ENCODE assay signal across 20 cellular contexts in the genomic region with DNA sequence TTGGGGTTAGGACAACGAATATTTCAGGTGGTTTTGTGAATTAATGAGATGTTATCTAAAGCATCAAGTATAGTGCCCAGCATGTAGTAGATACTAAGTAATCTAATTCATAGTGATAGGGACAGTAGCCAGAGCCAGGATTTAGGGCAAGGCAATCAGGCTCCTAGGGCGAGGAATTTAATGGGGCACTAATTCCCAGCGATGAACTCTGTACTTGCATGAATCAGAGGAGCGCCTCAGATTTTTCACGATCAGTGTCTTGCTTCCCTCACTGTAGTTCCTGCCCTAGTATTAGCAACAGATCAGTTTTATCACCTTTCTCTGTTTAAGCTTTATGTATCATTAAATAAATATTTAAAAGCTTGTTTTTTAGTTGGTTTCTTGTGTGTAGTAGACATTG.
"Had no signal": no experiment of that assay in that cellular context is flagged by ENCODE, and none has a peak within 500 bp of the region (broad histone marks: within the 10 kb centered on the region; RNA-seq: fewer than 3 reads in every experiment).

No MANE protein-coding gene starts in this region.

- H3K4me3 Mint-ChIP-seq: activated CD8-positive, alpha-beta T cell treated with anti-CD3 and anti-CD28 coated beads for 36 hours; endodermal cell had no signal

- H3K27ac Mint-ChIP-seq: activated CD8-positive, alpha-beta T cell treated with anti-CD3 and anti-CD28 coated beads for 36 hours; endodermal cell had no signal

- DNase-seq: activated CD4-positive, alpha-beta T cell treated with anti-CD3 and anti-CD28 coated beads for 48 hours; activated CD4-positive, CD25-positive, alpha-beta regulatory T cell; activated CD8-positive, alpha-beta T cell treated with anti-CD3 and anti-CD28 coated beads for 36 hours; activated gamma-delta T cell; activated T-cell treated with anti-CD3 and anti-CD28 coated beads, Interleukin-2, amount 50 U/mL, for 72 hours; anterior cingulate cortex; brain microvascular endothelial cell; central memory CD4-positive, alpha-beta T cell; colonic mucosa; endodermal cell; foreskin fibroblast; left cardiac atrium; natural killer cell; nucleus accumbens; stimulated activated CD4-positive, alpha-beta T cell treated with anti-CD3 and anti-CD28 coated beads, Interleukin-2, amount 100 ng/mL, for 24 hours; stimulated activated naive CD4-positive, alpha-beta T cell treated with Interleukin-2 at 50 U/mL for 16 hours; T-helper 9 cell; thyroid gland; uterus had no signal

- H3K27ac ChIP-seq: brain microvascular endothelial cell, colonic mucosa, epithelial cell of prostate, thyroid gland, uterus had no signal

- H3K4me3 ChIP-seq: colonic mucosa, thyroid gland, uterus had no signal

- ATAC-seq: activated CD8-positive, alpha-beta T cell treated with anti-CD3 and anti-CD28 coated beads for 36 hours; activated T-cell treated with anti-CD3 and anti-CD28 coated beads, Interleukin-2, amount 50 U/mL, for 72 hours; left cardiac atrium; natural killer cell had no signal

- H3K36me3 ChIP-seq: colonic mucosa, uterus had no signal

- H3K27me3 Mint-ChIP-seq: activated CD8-positive, alpha-beta T cell treated with anti-CD3 and anti-CD28 coated beads for 36 hours had no signal

- H3K9me3 ChIP-seq: colonic mucosa, thyroid gland, uterus had no signal

- H3K27me3 ChIP-seq: brain microvascular endothelial cell, colonic mucosa, thyroid gland, uterus had no signal
